In the genomic region with DNA sequence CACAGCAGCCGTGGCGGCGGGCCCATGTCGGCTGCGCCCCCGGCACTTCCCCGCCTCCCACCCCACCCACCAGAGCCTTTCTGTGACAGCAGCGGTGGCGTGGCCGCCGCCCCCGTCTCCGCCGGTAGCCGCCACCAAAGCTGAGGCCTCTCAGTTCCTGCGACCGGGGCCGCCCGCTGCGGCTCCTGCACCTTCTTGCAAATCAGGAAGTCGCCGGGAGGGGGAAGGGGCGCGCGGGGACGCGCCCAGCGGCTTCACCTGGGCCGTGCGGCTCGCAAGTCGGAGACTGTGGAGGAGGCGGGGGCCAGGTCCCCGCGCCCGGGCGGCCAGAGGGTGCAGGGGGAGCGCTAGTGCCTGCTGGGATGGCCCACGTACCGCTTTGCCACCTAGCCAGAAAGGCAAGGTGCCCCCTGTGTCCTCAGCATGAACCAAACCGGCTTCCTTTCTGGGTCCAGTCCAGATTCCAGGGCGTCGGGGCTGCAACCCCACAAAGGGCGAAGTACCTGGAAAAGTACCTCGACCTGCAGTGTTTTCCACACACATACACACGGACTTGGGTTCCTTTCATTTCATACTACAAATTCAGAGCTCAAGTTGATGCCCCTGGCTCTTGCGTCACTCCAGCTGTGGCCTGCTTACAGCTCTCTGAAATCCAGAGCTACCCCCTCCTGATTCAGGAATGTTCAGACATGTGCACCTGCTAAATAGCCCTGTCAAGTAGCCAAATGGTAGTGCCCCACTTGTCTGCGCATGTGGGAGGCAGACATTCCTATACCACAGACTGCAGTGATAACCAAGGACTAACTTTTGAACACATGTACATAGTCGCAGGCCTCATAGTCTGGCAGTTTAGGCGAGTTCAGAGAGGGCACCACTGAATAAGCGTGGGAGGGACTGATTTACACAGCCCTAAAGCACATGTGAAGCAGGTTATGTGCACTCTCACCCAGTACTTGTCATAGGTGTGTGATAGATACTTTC, we compare ENCODE assay signal across 8 cellular contexts. TPM values are rescaled to one million over a fixed set of nuclear protein-coding genes. Genes with fewer than 3 reads are reported as not detected.
DNase-seq lines count a peak whose midpoint lies in the region; ATAC-seq and TF ChIP-seq lines count a peak whose summit lies in the region.

A gene with protein sequence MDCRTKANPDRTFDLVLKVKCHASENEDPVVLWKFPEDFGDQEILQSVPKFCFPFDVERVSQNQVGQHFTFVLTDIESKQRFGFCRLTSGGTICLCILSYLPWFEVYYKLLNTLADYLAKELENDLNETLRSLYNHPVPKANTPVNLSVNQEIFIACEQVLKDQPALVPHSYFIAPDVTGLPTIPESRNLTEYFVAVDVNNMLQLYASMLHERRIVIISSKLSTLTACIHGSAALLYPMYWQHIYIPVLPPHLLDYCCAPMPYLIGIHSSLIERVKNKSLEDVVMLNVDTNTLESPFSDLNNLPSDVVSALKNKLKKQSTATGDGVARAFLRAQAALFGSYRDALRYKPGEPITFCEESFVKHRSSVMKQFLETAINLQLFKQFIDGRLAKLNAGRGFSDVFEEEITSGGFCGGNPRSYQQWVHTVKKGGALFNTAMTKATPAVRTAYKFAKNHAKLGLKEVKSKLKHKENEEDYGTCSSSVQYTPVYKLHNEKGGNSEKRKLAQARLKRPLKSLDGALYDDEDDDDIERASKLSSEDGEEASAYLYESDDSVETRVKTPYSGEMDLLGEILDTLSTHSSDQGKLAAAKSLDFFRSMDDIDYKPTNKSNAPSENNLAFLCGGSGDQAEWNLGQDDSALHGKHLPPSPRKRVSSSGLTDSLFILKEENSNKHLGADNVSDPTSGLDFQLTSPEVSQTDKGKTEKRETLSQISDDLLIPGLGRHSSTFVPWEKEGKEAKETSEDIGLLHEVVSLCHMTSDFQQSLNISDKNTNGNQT (minus strand): TSS at position 199 of the 981 bp plus-strand sequence. CDS start 325 bp downstream, outside the sequence.

- POLR2A ChIA-PET in CD8-positive, alpha-beta memory T cell (lab: Charles Lee) = interaction anchor here (0.6 to 1.0 kb wide), 4 partner anchors 10 to 925 kb away, joined by 3 to 7 read pairs (median 4); no protein-coding TSS in a partner anchor

- intact Hi-C loops in activated T-helper 1 cell treated with anti-CD3 and anti-CD28 coated beads, Interleukin-12 subunit alpha, Interleukin-12 subunit beta, Interleukin-2, Interleukin-4 antibody, amounts not matched to agents 30 ng/mL and 10 ng/mL and 1 ng/mL, durations not matched to agents 14 hours and 24 hours and 36 hours (cut with micrococcal nuclease) = loop anchor here (1.0 to 10.0 kb wide), 15 partner anchors 127 to 1399 kb away; a partner anchor contains a TSS

- peak within 1 kb of the TSS; percentile 77 for H3K27ac ChIP-seq in CD8-positive, alpha-beta memory T cell (ENCODE audit: low read depth, low read length)
- H3K27ac ChIP-seq in neural progenitor cell (no peak within 1 kb of the TSS), subcutaneous abdominal adipose tissue (ENCODE audit: low read depth, low read length) (peak within 1 kb of the TSS; percentile 85)

- no peaks in the 10 kb centered on the region for H3K27me3 ChIP-seq in CD8-positive, alpha-beta memory T cell (ENCODE audit: insufficient read depth, low read length, poor library complexity, severe bottlenecking)
- peaks cover 24% of the 10 kb centered on the region for H3K27me3 ChIP-seq in neural progenitor cell
- H3K27me3 ChIP-seq in subcutaneous abdominal adipose tissue (ENCODE audit: control insufficient read depth in 5 of 5, insufficient read depth in 4 of 5, low read length in 5 of 5) = no peaks in the 10 kb centered on the region

- peaks cover 17% of the 10 kb centered on the region for H3F3A ChIP-seq in neural progenitor cell (ENCODE audit: low read depth)

- no peaks in the 10 kb centered on the region for H3K36me3 ChIP-seq in CD8-positive, alpha-beta memory T cell (ENCODE audit: insufficient read depth, low read length)
- H3K36me3 ChIP-seq in neural progenitor cell (no peaks in the 10 kb centered on the region), subcutaneous abdominal adipose tissue (ENCODE audit: control insufficient read depth in 5 of 5, insufficient read depth in 5 of 5, low read length in 5 of 5) (no peaks in the 10 kb centered on the region)

- H3K36me3 Mint-ChIP-seq in CD8-positive, alpha-beta memory T cell = peaks cover 0 to 10% (median 0%) of the 10 kb centered on the region in 3 donors
- H3K36me3 Mint-ChIP-seq in activated T-helper 1 cell treated with anti-CD3 and anti-CD28 coated beads, Interleukin-12 subunit alpha, Interleukin-12 subunit beta, Interleukin-2, Interleukin-4 antibody, amounts not matched to agents 30 ng/mL and 10 ng/mL and 1 ng/mL, durations not matched to agents 14 hours and 24 hours and 36 hours (ENCODE audit: low read depth) = peaks cover 8% of the 10 kb centered on the region
- no peaks in the 10 kb centered on the region for H3K36me3 Mint-ChIP-seq in neural progenitor cell

- H3K79me2 ChIP-seq in neural progenitor cell (ENCODE audit: low read depth) = peaks cover 16% of the 10 kb centered on the region

- peak within 1 kb of the TSS; percentile 85 to 95 (median 90) for H3K4me3 Mint-ChIP-seq in CD8-positive, alpha-beta memory T cell
- H3K4me3 Mint-ChIP-seq in activated T-helper 1 cell treated with anti-CD3 and anti-CD28 coated beads, Interleukin-12 subunit alpha, Interleukin-12 subunit beta, Interleukin-2, Interleukin-4 antibody, amounts not matched to agents 30 ng/mL and 10 ng/mL and 1 ng/mL, durations not matched to agents 14 hours and 24 hours and 36 hours = peak within 1 kb of the TSS; percentile 85
- peak within 1 kb of the TSS; percentile 92 for H3K4me3 Mint-ChIP-seq in neural progenitor cell

- H4K20me1 ChIP-seq in neural progenitor cell (ENCODE audit: low read depth) = no peaks in the 10 kb centered on the region

- TF ChIP-seq CTCF in fibroblast of the aortic adventitia (IDR thresholded peaks at IDR 0.05; ENCODE audit: insufficient read depth, low read length) (no peak), neural progenitor cell (IDR thresholded peaks at IDR 0.05) (no peak)

- H3K27me3 Mint-ChIP-seq in CD8-positive, alpha-beta memory T cell = peaks cover 0 to 1% of the 10 kb centered on the region in 2 donors
- H3K27me3 Mint-ChIP-seq in activated T-helper 1 cell treated with anti-CD3 and anti-CD28 coated beads, Interleukin-12 subunit alpha, Interleukin-12 subunit beta, Interleukin-2, Interleukin-4 antibody, amounts not matched to agents 30 ng/mL and 10 ng/mL and 1 ng/mL, durations not matched to agents 14 hours and 24 hours and 36 hours (ENCODE audit: insufficient read depth) = no peaks in the 10 kb centered on the region
- peaks cover 8% of the 10 kb centered on the region for H3K27me3 Mint-ChIP-seq in neural progenitor cell (ENCODE audit: insufficient read depth, low read depth)

- H3K4me1 Mint-ChIP-seq in CD8-positive, alpha-beta memory T cell = peaks cover 67 to 73% (median 71%) of the 10 kb centered on the region in 3 donors
- H3K4me1 Mint-ChIP-seq in activated T-helper 1 cell treated with anti-CD3 and anti-CD28 coated beads, Interleukin-12 subunit alpha, Interleukin-12 subunit beta, Interleukin-2, Interleukin-4 antibody, amounts not matched to agents 30 ng/mL and 10 ng/mL and 1 ng/mL, durations not matched to agents 14 hours and 24 hours and 36 hours (ENCODE audit: low read depth) = peaks cover 72% of the 10 kb centered on the region
- peaks cover 21% of the 10 kb centered on the region for H3K4me1 Mint-ChIP-seq in neural progenitor cell

- H3K4me1 ChIP-seq in CD8-positive, alpha-beta memory T cell (ENCODE audit: insufficient read depth, low read length) = peaks cover 59% of the 10 kb centered on the region
- H3K4me1 ChIP-seq in neural progenitor cell (peaks cover 27% of the 10 kb centered on the region), subcutaneous abdominal adipose tissue (ENCODE audit: control insufficient read depth in 5 of 5, insufficient read depth in 5 of 5, low read length in 5 of 5) (peaks cover 3 to 26% (median 24%) of the 10 kb centered on the region in 5 donors)

- no peaks in the 10 kb centered on the region for H3K9me3 ChIP-seq in CD8-positive, alpha-beta memory T cell (ENCODE audit: low read length)
- H3K9me3 ChIP-seq in neural progenitor cell (ENCODE audit: low read depth) (no peaks in the 10 kb centered on the region), subcutaneous abdominal adipose tissue (ENCODE audit: control insufficient read depth in 5 of 5, low read length in 5 of 5) (no peaks in the 10 kb centered on the region)

- peak within 1 kb of the TSS; percentile 69 for H2AFZ ChIP-seq in neural progenitor cell (replicated peaks)

- peak; percentile 61 for ATAC-seq in GM19467 (IDR thresholded peaks at IDR 0.05; ENCODE audit: unreplicated experiment)

- H3K27ac Mint-ChIP-seq in CD8-positive, alpha-beta memory T cell = peak within 1 kb of the TSS; percentile 89 to 100 (median 97)
- peak within 1 kb of the TSS; percentile 95 for H3K27ac Mint-ChIP-seq in activated T-helper 1 cell treated with anti-CD3 and anti-CD28 coated beads, Interleukin-12 subunit alpha, Interleukin-12 subunit beta, Interleukin-2, Interleukin-4 antibody, amounts not matched to agents 30 ng/mL and 10 ng/mL and 1 ng/mL, durations not matched to agents 14 hours and 24 hours and 36 hours
- H3K27ac Mint-ChIP-seq in neural progenitor cell = peak within 1 kb of the TSS; percentile 95

- H3K9me3 Mint-ChIP-seq in CD8-positive, alpha-beta memory T cell = no peaks in the 10 kb centered on the region
- no peaks in the 10 kb centered on the region for H3K9me3 Mint-ChIP-seq in activated T-helper 1 cell treated with anti-CD3 and anti-CD28 coated beads, Interleukin-12 subunit alpha, Interleukin-12 subunit beta, Interleukin-2, Interleukin-4 antibody, amounts not matched to agents 30 ng/mL and 10 ng/mL and 1 ng/mL, durations not matched to agents 14 hours and 24 hours and 36 hours
- H3K9me3 Mint-ChIP-seq in neural progenitor cell = no peaks in the 10 kb centered on the region

- H3K4me2 ChIP-seq in neural progenitor cell = peak within 1 kb of the TSS; percentile 89

- CTCF ChIA-PET in CD8-positive, alpha-beta memory T cell (lab: Charles Lee) = interaction anchor here (0.7 to 2.6 kb wide), 3 partner anchors 9 to 93 kb away, joined by 3 to 10 read pairs (median 8); no protein-coding TSS in a partner anchor

- H3K9ac ChIP-seq in neural progenitor cell (peak within 1 kb of the TSS; percentile 3), subcutaneous abdominal adipose tissue (ENCODE audit: low read length in 5 of 5) (peak within 1 kb of the TSS; percentile 81 to 94 (median 93))

- H3K4me3 ChIP-seq in CD8-positive, alpha-beta memory T cell (ENCODE audit: low read length) = peak within 1 kb of the TSS; percentile 73
- peak within 1 kb of the TSS; percentile 70 for H3K4me3 ChIP-seq in fibroblast of the aortic adventitia (ENCODE audit: low read depth, low read length)
- peak within 1 kb of the TSS; percentile 78 for H3K4me3 ChIP-seq in neural progenitor cell
- peak within 1 kb of the TSS; percentile 74 to 82 (median 77) for H3K4me3 ChIP-seq in subcutaneous abdominal adipose tissue (ENCODE audit: low read depth in 1 of 5, low read length in 5 of 5)

- peak; percentile 76 to 91 (median 84) for DNase-seq in CD8-positive, alpha-beta memory T cell
- DNase-seq in HPDE6-E6E7 (ENCODE audit: extremely low spot score) (peak; percentile 17), RPMI8226 (peak; percentile 95), fibroblast of the aortic adventitia (ENCODE audit: low read depth) (peak; percentile 43), neural progenitor cell (ENCODE audit: low spot score) (peak; percentile 80)
- peak; percentile 80 for DNase-seq in activated T-helper 1 cell treated with anti-CD3 and anti-CD28 coated beads, Interleukin-12 subunit alpha, Interleukin-12 subunit beta, Interleukin-2, Interleukin-4 antibody, amounts not matched to agents 30 ng/mL and 10 ng/mL and 1 ng/mL, durations not matched to agents 14 hours and 24 hours and 36 hours (ENCODE audit: low spot score)

RNA-seq across cellular contexts. Expression of the gene that starts here (rescaled TPM):
- total RNA-seq in CD8-positive, alpha-beta memory T cell = 10 to 100 TPM; 10.6 to 12.0 TPM
- 14.8 TPM for polyA plus RNA-seq in CD8-positive, alpha-beta memory T cell
- 15.3 and 16.5 TPM in 2 replicates for total RNA-seq in activated T-helper 1 cell treated with anti-CD3 and anti-CD28 coated beads, Interleukin-12 subunit alpha, Interleukin-12 subunit beta, Interleukin-2, Interleukin-4 antibody, amounts not matched to agents 30 ng/mL and 10 ng/mL and 1 ng/mL, durations not matched to agents 14 hours and 24 hours and 36 hours
- total RNA-seq in fibroblast of the aortic adventitia (ENCODE audit: low replicate concordance) (10.1 and 19.5 TPM in 2 replicates), neural progenitor cell (ENCODE audit: low replicate concordance) (12.2 and 13.1 TPM in 2 replicates)

Comparison
In these comparisons a context has a peak if more than half of its experiments do, and no peak if none do; other contexts are left out.
1. DNase-seq: peak in every context shown above with its lines; median percentile 95 in RPMI8226; 84 in CD8-positive, alpha-beta memory T cell; 80 in activated T-helper 1 cell treated with anti-CD3 and anti-CD28 coated beads, Interleukin-12 subunit alpha, Interleukin-12 subunit beta, Interleukin-2, Interleukin-4 antibody, amounts not matched to agents 30 ng/mL and 10 ng/mL and 1 ng/mL, durations not matched to agents 14 hours and 24 hours and 36 hours; 80 in neural progenitor cell; 43 in fibroblast of the aortic adventitia; 17 in HPDE6-E6E7.